16 cellular contexts compared by ENCODE assay signal in the genomic region with DNA sequence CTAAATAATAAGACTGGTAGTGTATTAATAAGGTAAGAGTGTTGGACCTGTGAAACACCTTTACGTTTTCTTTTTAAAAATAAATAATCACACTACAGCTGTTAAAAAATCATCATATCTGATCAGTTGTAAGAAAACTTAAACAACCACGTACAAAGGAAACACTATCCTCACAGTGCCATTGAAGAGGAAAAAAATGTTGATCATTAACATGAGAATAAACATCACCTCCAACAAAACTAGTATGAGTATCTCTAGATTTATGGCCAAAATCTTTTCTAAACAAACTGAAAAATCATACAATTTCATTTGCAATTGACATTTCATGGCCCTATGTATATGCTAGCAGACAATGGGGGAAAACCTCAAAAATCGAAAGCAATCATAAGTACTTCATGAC. TPM values are rescaled to one million over a fixed set of nuclear protein-coding genes. Genes with fewer than 3 reads are reported as not detected.
A peak's percentile ranks its signal among the peaks of the same experiment; 100 is the strongest.
DNase-seq lines count a peak whose midpoint lies in the region; ATAC-seq and TF ChIP-seq lines count a peak whose summit lies in the region.
"Had no signal": no experiment of that assay in that cellular context is flagged by ENCODE, and none has a peak within 500 bp of the region (broad histone marks: within the 10 kb centered on the region; RNA-seq: fewer than 3 reads in every experiment).

No MANE protein-coding gene starts in this region.

- peaks cover 2% of the 10 kb centered on the region for H3K27me3 Mint-ChIP-seq in glutamatergic neuron (ENCODE audit: unreplicated experiment)
- H3K27me3 Mint-ChIP-seq: CD4-positive, CD25-positive, alpha-beta regulatory T cell had no signal

- H3K4me1 Mint-ChIP-seq in glutamatergic neuron (ENCODE audit: low read depth, unreplicated experiment) = peaks cover 17% of the 10 kb centered on the region
- H3K4me1 Mint-ChIP-seq: CD4-positive, CD25-positive, alpha-beta regulatory T cell had no signal

- H3K9me3 Mint-ChIP-seq in glutamatergic neuron (ENCODE audit: unreplicated experiment) = peaks cover 4% of the 10 kb centered on the region

- no peak for ATAC-seq in HG03135 (IDR thresholded peaks at IDR 0.05; ENCODE audit: unreplicated experiment)

- no peaks in the 10 kb centered on the region for H3K36me3 Mint-ChIP-seq in glutamatergic neuron (ENCODE audit: unreplicated experiment)
- H3K36me3 Mint-ChIP-seq: CD4-positive, CD25-positive, alpha-beta regulatory T cell had no signal

- peak overlapping the region; percentile 46 for H3K4me3 Mint-ChIP-seq in glutamatergic neuron (ENCODE audit: unreplicated experiment)
- H3K4me3 Mint-ChIP-seq: CD4-positive, CD25-positive, alpha-beta regulatory T cell had no signal

- no peak for TF ChIP-seq CTCF in glutamatergic neuron (IDR thresholded peaks at IDR 0.05; ENCODE audit: partially characterized antibody, unreplicated experiment)

- DNase-seq in NCI-H82 (lab: John Stamatoyannopoulos, UW) (peak; percentile 53), NCI-H82 treated with DMSO at 0.1 percent for 48 hours (lab: John Stamatoyannopoulos, UW; ENCODE audit: unreplicated experiment) (no peak), NCI-H1694 treated with DMSO at 0.1 percent for 48 hours (lab: John Stamatoyannopoulos, UW) (peak; percentile 71), glutamatergic neuron (no peak), dermis blood vessel endothelial cell (no peak), T-helper 9 cell (no peak)
- DNase-seq: CD4-positive, CD25-positive, alpha-beta regulatory T cell; GDM1; GOT3; HCEC 1CT; KG1; NCI-H187 treated with DMSO at 0.1 percent for 48 hours; PC-9; SHP77 treated with DMSO at 0.1 percent for 48 hours; SW 1271 had no signal

- H3K27ac Mint-ChIP-seq in glutamatergic neuron (ENCODE audit: unreplicated experiment) = peak overlapping the region; percentile 89
- H3K27ac Mint-ChIP-seq: CD4-positive, CD25-positive, alpha-beta regulatory T cell had no signal

RNA-seq across cellular contexts. Expression of a gene that starts 0.6 kb away (rescaled TPM):
- total RNA-seq in glutamatergic neuron (ENCODE audit: unreplicated experiment) (13.2 TPM), dermis blood vessel endothelial cell (not detected in 2 replicates)
- total RNA-seq: CD4-positive, CD25-positive, alpha-beta regulatory T cell; PC-9 had no signal

Comparison
In these comparisons a context has a peak if more than half of its experiments do, and no peak if none do; other contexts are left out.
1. DNase-seq: peak in NCI-H82 (single experiment) and NCI-H1694 treated with DMSO at 0.1 percent for 48 hours (single experiment); none in NCI-H82 treated with DMSO at 0.1 percent for 48 hours (single experiment), glutamatergic neuron (single experiment), dermis blood vessel endothelial cell (single experiment) and T-helper 9 cell (single experiment).
2. RNA of a gene that starts 0.6 kb away (total RNA-seq): 13.2 TPM in glutamatergic neuron (single experiment); not detected in dermis blood vessel endothelial cell; every median in the first group is over 10 times any median in the second.